ENCODE assay signal across 8 cellular contexts in the genomic region with DNA sequence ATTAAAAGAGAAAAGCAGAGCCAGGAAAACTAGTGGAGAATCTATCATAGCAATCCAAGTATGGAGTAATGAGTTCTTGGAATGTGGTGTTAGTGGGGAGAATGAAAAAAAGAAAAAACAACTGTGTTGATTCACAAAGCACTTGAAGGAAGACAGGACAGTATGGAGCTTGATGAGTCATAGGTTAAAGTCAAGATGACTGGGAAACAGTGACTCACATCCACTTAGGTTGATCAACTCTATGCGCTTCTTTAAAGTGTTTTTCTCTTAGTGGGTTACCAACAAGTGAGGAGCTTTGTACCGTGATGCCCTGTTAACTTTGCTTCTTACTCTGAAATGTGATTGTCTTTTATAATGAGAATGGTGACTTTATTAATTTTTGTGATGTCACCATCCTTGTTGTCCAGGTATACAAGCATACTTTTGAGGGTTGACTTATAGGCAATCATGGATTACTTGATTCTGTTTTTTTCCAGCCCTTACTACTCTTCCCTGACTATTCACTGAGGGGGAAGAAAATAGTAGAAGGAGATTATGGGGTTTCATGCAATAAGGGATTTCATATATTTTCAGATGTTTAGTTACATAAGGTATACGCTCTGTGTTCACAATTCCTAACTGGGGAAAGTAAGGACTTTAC. TPM values are rescaled to one million over a fixed set of nuclear protein-coding genes. Genes with fewer than 3 reads are reported as not detected.
DNase-seq lines count a peak whose midpoint lies in the region; ATAC-seq and TF ChIP-seq lines count a peak whose summit lies in the region.

No MANE protein-coding gene starts in this region.

- H3K36me3 Mint-ChIP-seq in natural killer cell treated with Interleukin-12 subunit alpha and Interleukin-12 subunit beta and Interleukin-15 and Interleukin-18, amount 100 ng/mL, for 72 hours, result peaks cover 18% of the 10 kb centered on the region

- intact Hi-C loops in testis (cut with DNase I; ENCODE audit: low total_unique reads), result no loop called here

- H3K9me3 ChIP-seq in gastroesophageal sphincter, result no peaks in the 10 kb centered on the region
- H3K9me3 ChIP-seq in testis, result no peaks in the 10 kb centered on the region

- peak overlapping the region; percentile 63 for H3K4me3 Mint-ChIP-seq in natural killer cell treated with Interleukin-12 subunit alpha and Interleukin-12 subunit beta and Interleukin-15 and Interleukin-18, amount 100 ng/mL, for 72 hours

- H3K27ac ChIP-seq in gastroesophageal sphincter, result no peak overlapping the region
- no peak overlapping the region for H3K27ac ChIP-seq in testis

- TF ChIP-seq POLR2A in gastroesophageal sphincter (IDR thresholded peaks at IDR 0.05), result no peak
- no peak for TF ChIP-seq POLR2A in testis (IDR thresholded peaks at IDR 0.05)

- TF ChIP-seq CTCF in gastroesophageal sphincter (IDR thresholded peaks at IDR 0.05) (no peak), testis (IDR thresholded peaks at IDR 0.05) (no peak)

- peak overlapping the region; percentile 80 to 89 for H3K27ac Mint-ChIP-seq in natural killer cell treated with Interleukin-12 subunit alpha and Interleukin-12 subunit beta and Interleukin-15 and Interleukin-18, amount 100 ng/mL, for 72 hours

- no peak for TF ChIP-seq EP300 in gastroesophageal sphincter (IDR thresholded peaks at IDR 0.05)

- H3K27me3 ChIP-seq in gastroesophageal sphincter, result no peaks in the 10 kb centered on the region
- H3K27me3 ChIP-seq in testis, result no peaks in the 10 kb centered on the region

- H3K9me3 Mint-ChIP-seq in natural killer cell treated with Interleukin-12 subunit alpha and Interleukin-12 subunit beta and Interleukin-15 and Interleukin-18, amount 100 ng/mL, for 72 hours, result peaks cover 12% of the 10 kb centered on the region

- 63 to 72% methylated on average over 3 of the region's 3 CpGs for WGBS in gastroesophageal sphincter (ENCODE audit: low coverage in 1 of 2), 2 donors
- WGBS in testis, 2 donors, result 90 to 93% methylated on average over 3 of the region's 3 CpGs

- H3K27me3 Mint-ChIP-seq in natural killer cell treated with Interleukin-12 subunit alpha and Interleukin-12 subunit beta and Interleukin-15 and Interleukin-18, amount 100 ng/mL, for 72 hours, result peaks cover 9 to 14% of the 10 kb centered on the region in 2 donors

- H3K36me3 ChIP-seq in gastroesophageal sphincter, result no peaks in the 10 kb centered on the region
- no peaks in the 10 kb centered on the region for H3K36me3 ChIP-seq in testis (ENCODE audit: low read depth, missing control alignments)

- peak; percentile 98 to 99 for ATAC-seq in natural killer cell treated with Interleukin-12 subunit alpha and Interleukin-12 subunit beta and Interleukin-15 and Interleukin-18, amount 100 ng/mL, for 72 hours
- no peak for ATAC-seq in gastroesophageal sphincter

- peak; percentile 39 for DNase-seq in stimulated activated CD4-positive, alpha-beta T cell treated with anti-CD3 and anti-CD28 coated beads, Interleukin-4, amount 100 ng/mL, for 24 hours
- no peak for DNase-seq in stimulated activated CD4-positive, alpha-beta T cell treated with anti-CD3 and anti-CD28 coated beads, Interleukin-4, amount 100 ng/mL, for 1 hour
- DNase-seq in HT1080 (ENCODE audit: low read depth), result peak; percentile 97
- DNase-seq in amniotic epithelial cell (ENCODE audit: low read depth), result peak; percentile 99
- peak; percentile 65 for DNase-seq in natural killer cell treated with Interleukin-12 subunit alpha and Interleukin-12 subunit beta and Interleukin-15 and Interleukin-18, amount 100 ng/mL, for 72 hours (ENCODE audit: low spot score)
- DNase-seq in testis, result no peak
- no peak for DNase-seq in NCI-H146 treated with DMSO at 0.1 percent for 48 hours (lab: John Stamatoyannopoulos, UW; ENCODE audit: unreplicated experiment)

- H3K4me1 Mint-ChIP-seq in natural killer cell treated with Interleukin-12 subunit alpha and Interleukin-12 subunit beta and Interleukin-15 and Interleukin-18, amount 100 ng/mL, for 72 hours (ENCODE audit: low read depth in 2 of 2), result peaks cover 17 to 18% of the 10 kb centered on the region in 2 donors

- H3K4me1 ChIP-seq in gastroesophageal sphincter (no peaks in the 10 kb centered on the region), testis (no peaks in the 10 kb centered on the region)

- H3K4me3 ChIP-seq in gastroesophageal sphincter (no peak overlapping the region), testis (no peak overlapping the region)

RNA-seq across cellular contexts. Expression of a gene that starts 32.1 kb away (rescaled TPM):
- total RNA-seq in HT1080 (2014; rRNA removed; shearing (Covaris generic)), result 32.5 and 33.3 TPM in 2 replicates
- polyA plus RNA-seq in HT1080 (2015; cell fraction: cytosol; rRNA removed), result 18.3 and 21.4 TPM in 2 replicates
- polyA plus RNA-seq in HT1080 (2015; cell fraction: nucleus; rRNA removed), result 8.2 and 10.9 TPM in 2 replicates
- total RNA-seq in natural killer cell treated with Interleukin-12 subunit alpha and Interleukin-12 subunit beta and Interleukin-15 and Interleukin-18, amount 100 ng/mL, for 72 hours, result 100 to 1,000 TPM in 1 of 2 donors, 10 to 100 TPM in 1; 67.0 to 109 TPM
- total RNA-seq in gastroesophageal sphincter, result 10 to 100 TPM; 30.3 to 73.5 (median 38.1) TPM
- 1 to 10 TPM; 5.8 to 6.1 TPM for total RNA-seq in testis
- polyA plus RNA-seq in testis (ENCODE audit: insufficient read depth, low read depth, low replicate concordance), result 7.6 TPM

Comparison
In these comparisons a context has a peak if more than half of its experiments do, and no peak if none do; other contexts are left out.
1. DNase-seq: peak in stimulated activated CD4-positive, alpha-beta T cell treated with anti-CD3 and anti-CD28 coated beads, Interleukin-4, amount 100 ng/mL, for 24 hours (single experiment), HT1080 (single experiment), amniotic epithelial cell (single experiment) and natural killer cell treated with Interleukin-12 subunit alpha and Interleukin-12 subunit beta and Interleukin-15 and Interleukin-18, amount 100 ng/mL, for 72 hours (single experiment); none in stimulated activated CD4-positive, alpha-beta T cell treated with anti-CD3 and anti-CD28 coated beads, Interleukin-4, amount 100 ng/mL, for 1 hour (single experiment), testis (single experiment) and NCI-H146 treated with DMSO at 0.1 percent for 48 hours (single experiment).